In the genomic region with DNA sequence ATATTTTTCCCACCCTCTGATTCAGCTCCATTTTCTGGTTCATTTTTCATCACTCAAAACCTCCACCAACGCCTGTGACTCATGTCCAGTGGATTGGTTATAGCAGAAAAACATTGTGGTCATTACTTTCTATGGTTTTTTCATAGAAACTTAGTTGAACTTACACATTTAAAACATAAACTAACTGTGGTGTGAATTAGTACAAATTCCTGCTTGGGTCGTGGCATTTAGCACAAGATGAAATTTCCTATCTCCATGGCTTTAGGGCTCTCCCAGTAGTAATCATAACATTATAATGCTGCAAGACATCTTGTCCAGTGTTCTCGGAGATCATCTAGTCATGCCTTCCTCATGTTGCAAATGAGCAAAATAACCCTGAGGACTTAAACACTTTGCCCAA, we compare ENCODE assay signal across 1 cellular context.
TF ChIP-seq lines count a peak whose summit lies in the region.

No MANE protein-coding gene starts in this region.

TF ChIP-seq in GM23338, 12 proteins besides CTCF, POLR2A, EP300 and RAD21 (continued from another document):
- TF ChIP-seq, protein P1, sequence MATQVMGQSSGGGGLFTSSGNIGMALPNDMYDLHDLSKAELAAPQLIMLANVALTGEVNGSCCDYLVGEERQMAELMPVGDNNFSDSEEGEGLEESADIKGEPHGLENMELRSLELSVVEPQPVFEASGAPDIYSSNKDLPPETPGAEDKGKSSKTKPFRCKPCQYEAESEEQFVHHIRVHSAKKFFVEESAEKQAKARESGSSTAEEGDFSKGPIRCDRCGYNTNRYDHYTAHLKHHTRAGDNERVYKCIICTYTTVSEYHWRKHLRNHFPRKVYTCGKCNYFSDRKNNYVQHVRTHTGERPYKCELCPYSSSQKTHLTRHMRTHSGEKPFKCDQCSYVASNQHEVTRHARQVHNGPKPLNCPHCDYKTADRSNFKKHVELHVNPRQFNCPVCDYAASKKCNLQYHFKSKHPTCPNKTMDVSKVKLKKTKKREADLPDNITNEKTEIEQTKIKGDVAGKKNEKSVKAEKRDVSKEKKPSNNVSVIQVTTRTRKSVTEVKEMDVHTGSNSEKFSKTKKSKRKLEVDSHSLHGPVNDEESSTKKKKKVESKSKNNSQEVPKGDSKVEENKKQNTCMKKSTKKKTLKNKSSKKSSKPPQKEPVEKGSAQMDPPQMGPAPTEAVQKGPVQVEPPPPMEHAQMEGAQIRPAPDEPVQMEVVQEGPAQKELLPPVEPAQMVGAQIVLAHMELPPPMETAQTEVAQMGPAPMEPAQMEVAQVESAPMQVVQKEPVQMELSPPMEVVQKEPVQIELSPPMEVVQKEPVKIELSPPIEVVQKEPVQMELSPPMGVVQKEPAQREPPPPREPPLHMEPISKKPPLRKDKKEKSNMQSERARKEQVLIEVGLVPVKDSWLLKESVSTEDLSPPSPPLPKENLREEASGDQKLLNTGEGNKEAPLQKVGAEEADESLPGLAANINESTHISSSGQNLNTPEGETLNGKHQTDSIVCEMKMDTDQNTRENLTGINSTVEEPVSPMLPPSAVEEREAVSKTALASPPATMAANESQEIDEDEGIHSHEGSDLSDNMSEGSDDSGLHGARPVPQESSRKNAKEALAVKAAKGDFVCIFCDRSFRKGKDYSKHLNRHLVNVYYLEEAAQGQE (IDR thresholded peaks at IDR 0.05; ENCODE audit: unreplicated experiment): no peak
- no peak for TF ChIP-seq NANOG (IDR thresholded peaks at IDR 0.05; ENCODE audit: borderline replicate concordance)
- TF ChIP-seq POLR2AphosphoS5 (IDR thresholded peaks at IDR 0.05; ENCODE audit: low read depth): no peak
- TF ChIP-seq, protein P2, sequence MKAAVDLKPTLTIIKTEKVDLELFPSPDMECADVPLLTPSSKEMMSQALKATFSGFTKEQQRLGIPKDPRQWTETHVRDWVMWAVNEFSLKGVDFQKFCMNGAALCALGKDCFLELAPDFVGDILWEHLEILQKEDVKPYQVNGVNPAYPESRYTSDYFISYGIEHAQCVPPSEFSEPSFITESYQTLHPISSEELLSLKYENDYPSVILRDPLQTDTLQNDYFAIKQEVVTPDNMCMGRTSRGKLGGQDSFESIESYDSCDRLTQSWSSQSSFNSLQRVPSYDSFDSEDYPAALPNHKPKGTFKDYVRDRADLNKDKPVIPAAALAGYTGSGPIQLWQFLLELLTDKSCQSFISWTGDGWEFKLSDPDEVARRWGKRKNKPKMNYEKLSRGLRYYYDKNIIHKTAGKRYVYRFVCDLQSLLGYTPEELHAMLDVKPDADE (IDR thresholded peaks at IDR 0.05): no peak
- TF ChIP-seq STAT1 (IDR thresholded peaks at IDR 0.05; ENCODE audit: unreplicated experiment): no peak
- TF ChIP-seq CREB1 (CRISPR knock-in tag; IDR thresholded peaks at IDR 0.05; ENCODE audit: low read depth): no peak
- TF ChIP-seq, protein P3, sequence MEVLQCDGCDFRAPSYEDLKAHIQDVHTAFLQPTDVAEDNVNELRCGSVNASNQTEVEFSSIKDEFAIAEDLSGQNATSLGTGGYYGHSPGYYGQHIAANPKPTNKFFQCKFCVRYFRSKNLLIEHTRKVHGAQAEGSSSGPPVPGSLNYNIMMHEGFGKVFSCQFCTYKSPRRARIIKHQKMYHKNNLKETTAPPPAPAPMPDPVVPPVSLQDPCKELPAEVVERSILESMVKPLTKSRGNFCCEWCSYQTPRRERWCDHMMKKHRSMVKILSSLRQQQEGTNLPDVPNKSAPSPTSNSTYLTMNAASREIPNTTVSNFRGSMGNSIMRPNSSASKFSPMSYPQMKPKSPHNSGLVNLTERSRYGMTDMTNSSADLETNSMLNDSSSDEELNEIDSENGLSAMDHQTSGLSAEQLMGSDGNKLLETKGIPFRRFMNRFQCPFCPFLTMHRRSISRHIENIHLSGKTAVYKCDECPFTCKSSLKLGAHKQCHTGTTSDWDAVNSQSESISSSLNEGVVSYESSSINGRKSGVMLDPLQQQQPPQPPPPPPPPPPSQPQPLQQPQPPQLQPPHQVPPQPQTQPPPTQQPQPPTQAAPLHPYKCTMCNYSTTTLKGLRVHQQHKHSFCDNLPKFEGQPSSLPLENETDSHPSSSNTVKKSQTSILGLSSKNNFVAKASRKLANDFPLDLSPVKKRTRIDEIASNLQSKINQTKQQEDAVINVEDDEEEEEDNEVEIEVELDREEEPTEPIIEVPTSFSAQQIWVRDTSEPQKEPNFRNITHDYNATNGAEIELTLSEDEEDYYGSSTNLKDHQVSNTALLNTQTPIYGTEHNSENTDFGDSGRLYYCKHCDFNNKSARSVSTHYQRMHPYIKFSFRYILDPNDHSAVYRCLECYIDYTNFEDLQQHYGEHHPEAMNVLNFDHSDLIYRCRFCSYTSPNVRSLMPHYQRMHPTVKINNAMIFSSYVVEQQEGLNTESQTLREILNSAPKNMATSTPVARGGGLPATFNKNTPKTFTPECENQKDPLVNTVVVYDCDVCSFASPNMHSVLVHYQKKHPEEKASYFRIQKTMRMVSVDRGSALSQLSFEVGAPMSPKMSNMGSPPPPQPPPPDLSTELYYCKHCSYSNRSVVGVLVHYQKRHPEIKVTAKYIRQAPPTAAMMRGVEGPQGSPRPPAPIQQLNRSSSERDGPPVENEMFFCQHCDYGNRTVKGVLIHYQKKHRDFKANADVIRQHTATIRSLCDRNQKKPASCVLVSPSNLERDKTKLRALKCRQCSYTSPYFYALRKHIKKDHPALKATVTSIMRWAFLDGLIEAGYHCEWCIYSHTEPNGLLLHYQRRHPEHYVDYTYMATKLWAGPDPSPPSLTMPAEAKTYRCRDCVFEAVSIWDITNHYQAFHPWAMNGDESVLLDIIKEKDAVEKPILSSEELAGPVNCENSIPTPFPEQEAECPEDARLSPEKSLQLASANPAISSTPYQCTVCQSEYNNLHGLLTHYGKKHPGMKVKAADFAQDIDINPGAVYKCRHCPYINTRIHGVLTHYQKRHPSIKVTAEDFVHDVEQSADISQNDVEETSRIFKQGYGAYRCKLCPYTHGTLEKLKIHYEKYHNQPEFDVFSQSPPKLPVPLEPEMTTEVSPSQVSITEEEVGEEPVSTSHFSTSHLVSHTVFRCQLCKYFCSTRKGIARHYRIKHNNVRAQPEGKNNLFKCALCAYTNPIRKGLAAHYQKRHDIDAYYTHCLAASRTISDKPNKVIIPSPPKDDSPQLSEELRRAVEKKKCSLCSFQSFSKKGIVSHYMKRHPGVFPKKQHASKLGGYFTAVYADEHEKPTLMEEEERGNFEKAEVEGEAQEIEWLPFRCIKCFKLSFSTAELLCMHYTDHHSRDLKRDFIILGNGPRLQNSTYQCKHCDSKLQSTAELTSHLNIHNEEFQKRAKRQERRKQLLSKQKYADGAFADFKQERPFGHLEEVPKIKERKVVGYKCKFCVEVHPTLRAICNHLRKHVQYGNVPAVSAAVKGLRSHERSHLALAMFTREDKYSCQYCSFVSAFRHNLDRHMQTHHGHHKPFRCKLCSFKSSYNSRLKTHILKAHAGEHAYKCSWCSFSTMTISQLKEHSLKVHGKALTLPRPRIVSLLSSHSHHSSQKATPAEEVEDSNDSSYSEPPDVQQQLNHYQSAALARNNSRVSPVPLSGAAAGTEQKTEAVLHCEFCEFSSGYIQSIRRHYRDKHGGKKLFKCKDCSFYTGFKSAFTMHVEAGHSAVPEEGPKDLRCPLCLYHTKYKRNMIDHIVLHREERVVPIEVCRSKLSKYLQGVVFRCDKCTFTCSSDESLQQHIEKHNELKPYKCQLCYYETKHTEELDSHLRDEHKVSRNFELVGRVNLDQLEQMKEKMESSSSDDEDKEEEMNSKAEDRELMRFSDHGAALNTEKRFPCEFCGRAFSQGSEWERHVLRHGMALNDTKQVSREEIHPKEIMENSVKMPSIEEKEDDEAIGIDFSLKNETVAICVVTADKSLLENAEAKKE (CRISPR knock-in tag; IDR thresholded peaks at IDR 0.05): no peak
- TF ChIP-seq JUNB (IDR thresholded peaks at IDR 0.05; ENCODE audit: unreplicated experiment): no peak
- TF ChIP-seq EZH2 (IDR thresholded peaks at IDR 0.05; ENCODE audit: low read depth, unreplicated experiment): no peak
- no peak for TF ChIP-seq ZNF114 (CRISPR knock-in tag; IDR thresholded peaks at IDR 0.05)
TF ChIP-seq in GM23338: peak in this region for 0.
